In genomic region chr4:185399466-185399865, GRCh38 we compare ENCODE assay signal across 20 cellular contexts. TPM values are rescaled to one million over a fixed set of nuclear protein-coding genes. Genes with fewer than 3 reads are reported as not detected.
DNase-seq lines count a peak whose midpoint lies in the region; ATAC-seq, FAIRE-seq and TF ChIP-seq lines count a peak whose summit lies in the region.
"Had no signal": no experiment of that assay in that cellular context is flagged by ENCODE, and none has a peak within 500 bp of the region (broad histone marks: within the 10 kb centered on the region; RNA-seq: fewer than 3 reads in every experiment).

No MANE protein-coding gene starts in this region.

- H3K27ac Mint-ChIP-seq in activated naive CD8-positive, alpha-beta T cell treated with anti-CD3 and anti-CD28 coated beads, Interleukin-2, amount 10 ng/mL, durations not matched to agents 7 days and 5 days: no peak overlapping the region
- H3K27ac Mint-ChIP-seq: progenitor cell of endocrine pancreas had no signal

- peak; percentile 55 for DNase-seq in NCI-H82 (lab: John Stamatoyannopoulos, UW)
- DNase-seq in NCI-H82 treated with DMSO at 0.1 percent for 48 hours (lab: John Stamatoyannopoulos, UW; ENCODE audit: unreplicated experiment): no peak
- DNase-seq in activated naive CD8-positive, alpha-beta T cell treated with anti-CD3 and anti-CD28 coated beads, Interleukin-2, amount 10 ng/mL, durations not matched to agents 7 days and 5 days: no peak
- DNase-seq in suprapubic skin (ENCODE audit: low spot score in 2 of 2): no peak
- DNase-seq in stimulated activated CD4-positive, alpha-beta T cell treated with anti-CD3 and anti-CD28 coated beads, Interleukin-12 subunit alpha, Interleukin-12 subunit beta, amount 100 ng/mL, for 4 hours: no peak
- DNase-seq in effector CD8-positive, alpha-beta T cell (lab: John Stamatoyannopoulos, UW): no peak
- no peak for DNase-seq in NCI-H1105 (lab: John Stamatoyannopoulos, UW)
- DNase-seq: 8988T; activated CD4-positive, alpha-beta T cell treated with anti-CD3 and anti-CD28 coated beads for 4 hours; activated T-cell treated with anti-CD3 and anti-CD28 coated beads, Interleukin-2, amount 50 U/mL, for 48 hours; CD8-positive, alpha-beta memory T cell; NCI-H1048; NCI-H2171 treated with DMSO at 0.1 percent for 48 hours; stimulated activated CD4-positive, alpha-beta T cell treated with anti-CD3 and anti-CD28 coated beads, Interleukin-2, amount 100 ng/mL, for 48 hours; T-cell had no signal

- H3K36me3 ChIP-seq in suprapubic skin: peaks cover 35% of the 10 kb centered on the region

- H3K9me3 Mint-ChIP-seq in activated naive CD8-positive, alpha-beta T cell treated with anti-CD3 and anti-CD28 coated beads, Interleukin-2, amount 10 ng/mL, durations not matched to agents 7 days and 5 days: no peaks in the 10 kb centered on the region
- H3K9me3 Mint-ChIP-seq: CD8-positive, alpha-beta memory T cell; T-cell had no signal

- TF ChIP-seq POLR2A in suprapubic skin (IDR thresholded peaks at IDR 0.05): no peak

- POLR2A ChIA-PET in activated naive CD8-positive, alpha-beta T cell treated with anti-CD3 and anti-CD28 coated beads, Interleukin-2, amount 10 ng/mL, durations not matched to agents 7 days and 5 days (lab: Charles Lee): no interaction called here

- 39% methylated on average over 8 of the region's 8 CpGs for WGBS in suprapubic skin

- H3K4me1 Mint-ChIP-seq in activated naive CD8-positive, alpha-beta T cell treated with anti-CD3 and anti-CD28 coated beads, Interleukin-2, amount 10 ng/mL, durations not matched to agents 7 days and 5 days: peaks cover 30% of the 10 kb centered on the region

- peak overlapping the region; percentile 9 for H3K4me3 ChIP-seq in suprapubic skin

- peak overlapping the region; percentile 28 for H3K4me3 Mint-ChIP-seq in activated naive CD8-positive, alpha-beta T cell treated with anti-CD3 and anti-CD28 coated beads, Interleukin-2, amount 10 ng/mL, durations not matched to agents 7 days and 5 days
- H3K4me3 Mint-ChIP-seq: T-cell had no signal

- no peak for TF ChIP-seq EP300 in suprapubic skin (IDR thresholded peaks at IDR 0.05)

- no peaks in the 10 kb centered on the region for H3K27me3 ChIP-seq in suprapubic skin
- H3K27me3 ChIP-seq: foreskin keratinocyte had no signal

- H3K4me1 ChIP-seq in suprapubic skin: peaks cover 40% of the 10 kb centered on the region

- no peak for TF ChIP-seq CTCF in suprapubic skin (IDR thresholded peaks at IDR 0.05)

- no peaks in the 10 kb centered on the region for H3K27me3 Mint-ChIP-seq in activated naive CD8-positive, alpha-beta T cell treated with anti-CD3 and anti-CD28 coated beads, Interleukin-2, amount 10 ng/mL, durations not matched to agents 7 days and 5 days
- H3K27me3 Mint-ChIP-seq: CD8-positive, alpha-beta memory T cell; T-cell had no signal

- peak; percentile 9 for FAIRE-seq in islet of Langerhans (lab: Jason Lieb, UNC)
- FAIRE-seq: G401.6, RCC 7860 had no signal

- peaks cover 36% of the 10 kb centered on the region for H3K36me3 Mint-ChIP-seq in activated naive CD8-positive, alpha-beta T cell treated with anti-CD3 and anti-CD28 coated beads, Interleukin-2, amount 10 ng/mL, durations not matched to agents 7 days and 5 days

- H3K9me3 ChIP-seq in suprapubic skin: no peaks in the 10 kb centered on the region

- no peak for ATAC-seq in activated naive CD8-positive, alpha-beta T cell treated with anti-CD3 and anti-CD28 coated beads, Interleukin-2, amount 10 ng/mL, durations not matched to agents 7 days and 5 days (ENCODE audit: low read depth)
- ATAC-seq: foreskin keratinocyte, T-cell had no signal

- no peak overlapping the region for H3K27ac ChIP-seq in suprapubic skin
- H3K27ac ChIP-seq: foreskin keratinocyte had no signal

RNA-seq across cellular contexts. Expression of gene ANKRD37, which starts 2.8 kb away (rescaled TPM):
- 1 to 10 TPM; 7.4 to 8.1 TPM for total RNA-seq in activated naive CD8-positive, alpha-beta T cell treated with anti-CD3 and anti-CD28 coated beads, Interleukin-2, amount 10 ng/mL, durations not matched to agents 7 days and 5 days
- total RNA-seq in suprapubic skin: 10 to 100 TPM in 2 of 4 donors, 1 to 10 TPM in 2; 8.0 to 20.4 (median 10.9) TPM

RNA-seq across cellular contexts. Expression of gene LRP2BP, which starts 3.7 kb away (rescaled TPM):
- under 1 TPM; 0.71 to 0.78 TPM for total RNA-seq in activated naive CD8-positive, alpha-beta T cell treated with anti-CD3 and anti-CD28 coated beads, Interleukin-2, amount 10 ng/mL, durations not matched to agents 7 days and 5 days
- 1 to 10 TPM in 3 of 4 donors, under 1 TPM in 1; 0.60 to 3.1 (median 1.3) TPM for total RNA-seq in suprapubic skin

RNA-seq across cellular contexts. Expression of gene UFSP2, which starts 26.3 kb away (rescaled TPM):
- total RNA-seq in activated naive CD8-positive, alpha-beta T cell treated with anti-CD3 and anti-CD28 coated beads, Interleukin-2, amount 10 ng/mL, durations not matched to agents 7 days and 5 days: 10 to 100 TPM; 19.8 to 24.1 TPM
- total RNA-seq in suprapubic skin: 10 to 100 TPM; 20.6 to 35.7 (median 28.7) TPM
